13 cellular contexts compared by ENCODE assay signal in genomic region chr10:30172663-30173062, GRCh38.
"Had no signal": no experiment of that assay in that cellular context is flagged by ENCODE, and none has a peak within 500 bp of the region (broad histone marks: within the 10 kb centered on the region; RNA-seq: fewer than 3 reads in every experiment).

No MANE protein-coding gene starts in this region.

- H3K9me3 ChIP-seq: colonic mucosa, upper lobe of left lung had no signal

- DNase-seq: activated CD4-positive, alpha-beta T cell treated with anti-CD3 and anti-CD28 coated beads, Interleukin-2, amount 50 U/mL, for 4 hours; activated naive CD4-positive, alpha-beta T cell treated with anti-CD3 and anti-CD28 coated beads, Interleukin-2, amount 10 ng/mL, durations not matched to agents 7 days and 5 days; caudate nucleus; colonic mucosa; foreskin melanocyte; mesenchymal stem cell; natural killer cell; right cardiac atrium; stimulated activated naive CD8-positive, alpha-beta T cell treated with anti-CD3 and anti-CD28 coated beads, Interleukin-15, amount 100 ng/mL, for 72 hours; upper lobe of left lung had no signal

- H3K27ac Mint-ChIP-seq: activated naive CD4-positive, alpha-beta T cell treated with anti-CD3 and anti-CD28 coated beads, Interleukin-2, amount 10 ng/mL, durations not matched to agents 7 days and 5 days; activated T-helper 17 cell treated with anti-CD3 and anti-CD28 coated beads, Interleukin-2, amount 50 U/mL, for 72 hours; natural killer cell; stimulated activated naive CD8-positive, alpha-beta T cell treated with anti-CD3 and anti-CD28 coated beads, Interleukin-15, amount 100 ng/mL, for 72 hours had no signal

- H3K9me3 Mint-ChIP-seq: activated naive CD4-positive, alpha-beta T cell treated with anti-CD3 and anti-CD28 coated beads, Interleukin-2, amount 10 ng/mL, durations not matched to agents 7 days and 5 days; activated T-helper 17 cell treated with anti-CD3 and anti-CD28 coated beads, Interleukin-2, amount 50 U/mL, for 72 hours; natural killer cell; stimulated activated naive CD8-positive, alpha-beta T cell treated with anti-CD3 and anti-CD28 coated beads, Interleukin-15, amount 100 ng/mL, for 72 hours had no signal

- H3K36me3 ChIP-seq: colonic mucosa, upper lobe of left lung had no signal

- ATAC-seq: activated CD4-positive, CD25-positive, alpha-beta regulatory T cell treated with anti-CD3 and anti-CD28 coated beads, Interleukin-2, amount 50 U/mL, for 24 hours; activated T-helper 17 cell treated with anti-CD3 and anti-CD28 coated beads, Interleukin-2, amount 50 U/mL, for 72 hours; esophagus mucosa; natural killer cell; right cardiac atrium; stimulated activated naive CD8-positive, alpha-beta T cell treated with anti-CD3 and anti-CD28 coated beads, Interleukin-15, amount 100 ng/mL, for 72 hours had no signal

- H3K4me3 Mint-ChIP-seq: activated naive CD4-positive, alpha-beta T cell treated with anti-CD3 and anti-CD28 coated beads, Interleukin-2, amount 10 ng/mL, durations not matched to agents 7 days and 5 days; activated T-helper 17 cell treated with anti-CD3 and anti-CD28 coated beads, Interleukin-2, amount 50 U/mL, for 72 hours; natural killer cell; stimulated activated naive CD8-positive, alpha-beta T cell treated with anti-CD3 and anti-CD28 coated beads, Interleukin-15, amount 100 ng/mL, for 72 hours had no signal

- H3K4me3 ChIP-seq: colonic mucosa, upper lobe of left lung had no signal

- H3K4me1 Mint-ChIP-seq: activated naive CD4-positive, alpha-beta T cell treated with anti-CD3 and anti-CD28 coated beads, Interleukin-2, amount 10 ng/mL, durations not matched to agents 7 days and 5 days; activated T-helper 17 cell treated with anti-CD3 and anti-CD28 coated beads, Interleukin-2, amount 50 U/mL, for 72 hours; natural killer cell; stimulated activated naive CD8-positive, alpha-beta T cell treated with anti-CD3 and anti-CD28 coated beads, Interleukin-15, amount 100 ng/mL, for 72 hours had no signal

- H3K4me1 ChIP-seq: colonic mucosa, upper lobe of left lung had no signal

- H3K27ac ChIP-seq: colonic mucosa, upper lobe of left lung had no signal

- H3K36me3 Mint-ChIP-seq: activated naive CD4-positive, alpha-beta T cell treated with anti-CD3 and anti-CD28 coated beads, Interleukin-2, amount 10 ng/mL, durations not matched to agents 7 days and 5 days; natural killer cell had no signal

- H3K27me3 ChIP-seq: colonic mucosa, upper lobe of left lung had no signal
